Comparison of ENCODE assay signal across 12 cellular contexts in genomic region chr13:101155920-101156319, GRCh38.
DNase-seq lines count a peak whose midpoint lies in the region; ATAC-seq, FAIRE-seq and TF ChIP-seq lines count a peak whose summit lies in the region.
"Had no signal": no experiment of that assay in that cellular context is flagged by ENCODE, and none has a peak within 500 bp of the region (broad histone marks: within the 10 kb centered on the region; RNA-seq: fewer than 3 reads in every experiment).

No MANE protein-coding gene starts in this region.

- H3K4me3 Mint-ChIP-seq in nephron progenitor cell, result no peak overlapping the region
- H3K4me3 Mint-ChIP-seq: stimulated activated naive CD8-positive, alpha-beta T cell treated with anti-CD3 and anti-CD28 coated beads, Interleukin-15, amount 100 ng/mL, for 72 hours had no signal

- no peak for TF ChIP-seq EP300 in GM12878 (IDR thresholded peaks at IDR 0.05; ENCODE audit: borderline replicate concordance in 1 of 2, control insufficient read depth in 1 of 2, low read depth in 2 of 2, low read length in 2 of 2)

- H3K9ac ChIP-seq in GM12878 (ENCODE audit: control insufficient read depth, insufficient read depth, low read length), result no peak overlapping the region

- RAD21 ChIA-PET in GM12878 (lab: Charles Lee; ENCODE audit: unreplicated experiment), result no interaction called here

- H3K36me3 Mint-ChIP-seq in nephron progenitor cell (ENCODE audit: low read depth), result no peaks in the 10 kb centered on the region

- 0% methylated on average over 2 of the region's 2 CpGs for WGBS in GM12878 (ENCODE audit: insufficient coverage, insufficient replicate concordance, low lambda C conversion rate, missing lambda C conversion rate)

- no peaks in the 10 kb centered on the region for H3K79me2 ChIP-seq in GM12878 (ENCODE audit: control insufficient read depth, insufficient read depth, low read length)

- no peaks in the 10 kb centered on the region for H4K20me1 ChIP-seq in GM12878 (ENCODE audit: control insufficient read depth, insufficient read depth)

- H3K4me1 Mint-ChIP-seq in nephron progenitor cell, result peaks cover 17% of the 10 kb centered on the region
- H3K4me1 Mint-ChIP-seq: stimulated activated naive CD8-positive, alpha-beta T cell treated with anti-CD3 and anti-CD28 coated beads, Interleukin-15, amount 100 ng/mL, for 72 hours had no signal

- no peaks in the 10 kb centered on the region for H3K36me3 ChIP-seq in GM12878 (ENCODE audit: control insufficient read depth in 2 of 2, insufficient read depth in 2 of 2, low read length in 1 of 2)

- H3K27me3 Mint-ChIP-seq in nephron progenitor cell (ENCODE audit: low read depth, poor library complexity), result no peaks in the 10 kb centered on the region

- TF ChIP-seq POLR2A in GM12878 (IDR thresholded peaks at IDR 0.05; ENCODE audit: low read depth, low read length), result no peak

- no peak overlapping the region for H3K4me2 ChIP-seq in GM12878 (ENCODE audit: control insufficient read depth, insufficient read depth)

- no peaks in the 10 kb centered on the region for H3K9me3 Mint-ChIP-seq in nephron progenitor cell
- H3K9me3 Mint-ChIP-seq: stimulated activated naive CD8-positive, alpha-beta T cell treated with anti-CD3 and anti-CD28 coated beads, Interleukin-15, amount 100 ng/mL, for 72 hours had no signal

- H3K27ac ChIP-seq in GM12878 (ENCODE audit: control insufficient read depth, insufficient read depth), result no peak overlapping the region

- intact Hi-C loops in GM12878 (cut with micrococcal nuclease; ENCODE audit: unreplicated experiment), result no loop called here

- SMC1A ChIA-PET in GM12878 (lab: Charles Lee; ENCODE audit: uncharacterized antibody, unreplicated experiment), result interaction anchor here (0.7 to 3.1 kb wide), 2 partner anchors 11 to 114 kb away, joined by 3 to 17 read pairs; no protein-coding TSS in a partner anchor

- no peaks in the 10 kb centered on the region for H3K4me1 ChIP-seq in GM12878 (ENCODE audit: control insufficient read depth, insufficient read depth, low read length)

- CTCF ChIA-PET in GM12878 (lab: Yijun Ruan, JAX), result interaction anchor here (0.6 to 3.6 kb wide), 3 partner anchors 11 to 583 kb away, joined by 3 to 27 read pairs (median 3); no protein-coding TSS in a partner anchor

- no peak for TF ChIP-seq RAD21 in GM12878 (IDR thresholded peaks at IDR 0.05; ENCODE audit: insufficient read depth, low read depth, low read length)

- ATAC-seq in HG03175 (IDR thresholded peaks at IDR 0.05; ENCODE audit: unreplicated experiment) (peak; percentile 51), GM12878 (peak; percentile 53; the same call in 2 of the 3 replicates), HG03045 (IDR thresholded peaks at IDR 0.05; ENCODE audit: unreplicated experiment) (no peak)
- ATAC-seq: stimulated activated naive CD8-positive, alpha-beta T cell treated with anti-CD3 and anti-CD28 coated beads, Interleukin-15, amount 100 ng/mL, for 72 hours had no signal

- TF ChIP-seq CTCF in GM12865 (IDR thresholded peaks at IDR 0.05; ENCODE audit: insufficient read depth, low read depth, low read length, missing control alignments) (peak; percentile 44), GM12878 (IDR thresholded peaks at IDR 0.05 in 2 of 3, conservative IDR thresholded peaks at IDR 0.05 in 1 of 3; ENCODE audit: control insufficient read depth in 2 of 3, extremely low read depth in 1 of 3, insufficient read depth in 1 of 3, low read depth in 3 of 3, low read length in 3 of 3) (peak; percentile 25 to 57 (median 54); a peak in 5 of 6 replicates), nephron progenitor cell (IDR thresholded peaks at IDR 0.05) (peak; percentile 42)

- no peak overlapping the region for H2AFZ ChIP-seq in GM12878 (ENCODE audit: control insufficient read depth, low read depth, low read length)

- H3K4me3 ChIP-seq in GM12865 (ENCODE audit: low read depth, low read length) (no peak overlapping the region), GM12878 (no peak overlapping the region)
- H3K4me3 ChIP-seq: lung had no signal

- 0 out of 4 replicates have a peak, but pooled peaks cover 0 to 2% of the 10 kb centered on the region in 2 experiments for H3K27me3 ChIP-seq in GM12878 (replicated peaks in 1 of 2; ENCODE audit: control insufficient read depth in 2 of 2, insufficient read depth in 2 of 2, low read length in 1 of 2)

- no peaks in the 10 kb centered on the region for H3K9me3 ChIP-seq in GM12878 (replicated peaks; ENCODE audit: control insufficient read depth, insufficient read depth, low read length)

- H3K27ac Mint-ChIP-seq in nephron progenitor cell, result no peak overlapping the region
- H3K27ac Mint-ChIP-seq: stimulated activated naive CD8-positive, alpha-beta T cell treated with anti-CD3 and anti-CD28 coated beads, Interleukin-15, amount 100 ng/mL, for 72 hours had no signal

- no TSS peak for BruUV-seq in GM12878 (replicated peaks; lab: Mats Ljungman, UMichigan)

- DNase-seq in GM12865 (ENCODE audit: low read depth), result no peak
- no peak for DNase-seq in GM12878 (ENCODE audit: low read depth, low spot score)
- DNase-seq in nephron progenitor cell, result no peak
- no peak for DNase-seq in cerebellum (ENCODE audit: low spot score)
- no peak for DNase-seq in activated CD4-positive, alpha-beta T cell treated with anti-CD3 and anti-CD28 coated beads for 48 hours
- no peak for DNase-seq in UCSD-AML1 (lab: John Stamatoyannopoulos, UW; ENCODE audit: unreplicated experiment)
- DNase-seq: activated effector memory CD4-positive, alpha-beta T cell treated with anti-CD3 and anti-CD28 coated beads, Interleukin-2, amount 50 U/mL, for 16 hours; stimulated activated naive CD8-positive, alpha-beta T cell treated with anti-CD3 and anti-CD28 coated beads, Interleukin-15, amount 100 ng/mL, for 72 hours had no signal

- in situ Hi-C loops in GM12878 (cut with MboI), result no loop called here

- POLR2A ChIA-PET in GM12878 (lab: Charles Lee), result no interaction called here

- FAIRE-seq in GM12878 (lab: Jason Lieb, UNC), result no peak
- FAIRE-seq: endometrium had no signal

TF ChIP-seq in GM12878, 131 proteins besides CTCF, POLR2A, EP300 and RAD21:
- TF ChIP-seq MTA3 (IDR thresholded peaks at IDR 0.05; ENCODE audit: borderline replicate concordance, low read length) (no peak), TCF7 (IDR thresholded peaks at IDR 0.05; ENCODE audit: borderline replicate concordance) (no peak), MEF2A (IDR thresholded peaks at IDR 0.05; ENCODE audit: insufficient read depth, low read depth, low read length) (no peak), POU2F2 (IDR thresholded peaks at IDR 0.05; ENCODE audit: borderline replicate concordance, low read depth, low read length) (no peak), EGR1 (IDR thresholded peaks at IDR 0.05; ENCODE audit: borderline replicate concordance in 1 of 2, low read depth in 2 of 2, low read length in 2 of 2) (no peak), MTA2 (IDR thresholded peaks at IDR 0.05; ENCODE audit: low read depth) (no peak), GABPA (IDR thresholded peaks at IDR 0.05; ENCODE audit: low read depth) (no peak), NRF1 (conservative IDR thresholded peaks at IDR 0.05; ENCODE audit: low read depth, low read length) (no peak), BCL3 (IDR thresholded peaks at IDR 0.05; ENCODE audit: borderline replicate concordance, insufficient read depth, low read depth, low read length, poor library complexity, severe bottlenecking) (no peak), SMC3 (IDR thresholded peaks at IDR 0.05; ENCODE audit: borderline replicate concordance, low read length) (no peak), MEF2B (IDR thresholded peaks at IDR 0.05; ENCODE audit: partially characterized antibody, poor library complexity, severe bottlenecking) (no peak), DPF2 (IDR thresholded peaks at IDR 0.05) (no peak), CBX3 (IDR thresholded peaks at IDR 0.05; ENCODE audit: borderline replicate concordance, low read depth) (no peak), MXI1 (IDR thresholded peaks at IDR 0.05; ENCODE audit: low read depth, low read length) (no peak), CHD4 (IDR thresholded peaks at IDR 0.05) (no peak), CEBPZ (IDR thresholded peaks at IDR 0.05; ENCODE audit: low read depth, low read length) (no peak), HCFC1 (IDR thresholded peaks at IDR 0.05; ENCODE audit: low read length) (no peak), SP1 (IDR thresholded peaks at IDR 0.05; ENCODE audit: low read depth, low read length) (no peak), ZSCAN29 (IDR thresholded peaks at IDR 0.05) (no peak)
TF ChIP-seq in GM12878: peak in this region for 0.
